In genomic region chr2:241007880-241008710, GRCh38 we compare ENCODE assay signal across 16 cellular contexts. TPM values are rescaled to one million over a fixed set of nuclear protein-coding genes. Genes with fewer than 3 reads are reported as not detected.
DNase-seq lines count a peak whose midpoint lies in the region; ATAC-seq and TF ChIP-seq lines count a peak whose summit lies in the region.
"Had no signal": no experiment of that assay in that cellular context is flagged by ENCODE, and none has a peak within 500 bp of the region (broad histone marks: within the 10 kb centered on the region; RNA-seq: fewer than 3 reads in every experiment).

No MANE protein-coding gene starts in this region.

- TF ChIP-seq CTCF in VCaP (conservative IDR thresholded peaks at IDR 0.05), result no peak
- no peak for TF ChIP-seq CTCF in heart right ventricle (IDR thresholded peaks at IDR 0.05)

- peaks cover 3 to 23% (median 14%) of the 10 kb centered on the region in 9 donors for H3K4me1 ChIP-seq in heart right ventricle
- H3K4me1 ChIP-seq: BE2C had no signal

- peak in 6 of 8 donors; percentile 41 to 82 (median 48) for ATAC-seq in heart right ventricle
- no peak for ATAC-seq in HG03175 (IDR thresholded peaks at IDR 0.05; ENCODE audit: unreplicated experiment)
- no peak for ATAC-seq in GM19467 (IDR thresholded peaks at IDR 0.05; ENCODE audit: unreplicated experiment)
- no peak for ATAC-seq in GM18502 (IDR thresholded peaks at IDR 0.05; ENCODE audit: poor library complexity, unreplicated experiment)
- ATAC-seq: stimulated activated naive B cell treated with anti-CD40 and anti-IgM and Interleukin-4, amounts not matched to agents 10 μg/mL and 1 μg/mL and 100 μg/mL, for 72 hours had no signal

- peak; percentile 24 for DNase-seq in D341Med (ENCODE audit: low spot score)
- no peak for DNase-seq in heart right ventricle
- DNase-seq in posterior vena cava (ENCODE audit: low spot score), result peak; percentile 67
- no peak for DNase-seq in NCI-H1048 (lab: John Stamatoyannopoulos, UW)
- DNase-seq: amygdala; BE2C; EL; KBM-7; NCI-H1436 treated with DMSO at 0.1 percent for 48 hours; NCI-H526 treated with DMSO at 0.1 percent for 48 hours; stimulated activated CD4-positive, alpha-beta T cell treated with anti-CD3 and anti-CD28 coated beads, Interleukin-4, amount 100 ng/mL, for 4 hours; stimulated activated naive B cell treated with anti-CD40 and anti-IgM and Interleukin-4, amounts not matched to agents 10 μg/mL and 1 μg/mL and 100 μg/mL, for 72 hours had no signal

- H3K9me3 ChIP-seq in heart right ventricle, result peaks cover 0 to 33% (median 27%) of the 10 kb centered on the region in 11 donors

- no peak overlapping the region for H3K4me3 ChIP-seq in heart right ventricle

- H3K36me3 ChIP-seq in heart right ventricle, result peaks cover 0 to 17% (median 0%) of the 10 kb centered on the region in 9 donors
- H3K36me3 ChIP-seq: BE2C had no signal

- H3K27me3 ChIP-seq in heart right ventricle, result no peaks in the 10 kb centered on the region
- H3K27me3 ChIP-seq: BE2C had no signal

- intact Hi-C loops in heart right ventricle (cut with DNase I) (no loop called here), posterior vena cava (cut with DNase I) (no loop called here)

- 78 to 85% methylated on average over 20 of the region's 20 CpGs for WGBS in heart right ventricle, 2 donors

- H3K27ac ChIP-seq in VCaP (peak overlapping the region; percentile 97), heart right ventricle (no peak overlapping the region)

RNA-seq across cellular contexts. Expression of gene SNED1, which starts 9.7 kb away (rescaled TPM):
- 10 to 100 TPM in 1 of 10 donors, 1 to 10 TPM in 9; 3.9 to 12.7 (median 6.3) TPM for total RNA-seq in heart right ventricle
- 1 to 10 TPM; 4.2 to 6.9 TPM for polyA plus RNA-seq in heart right ventricle
- 10 to 100 TPM; 39.7 to 62.7 TPM for total RNA-seq in posterior vena cava

Comparison
In these comparisons a context has a peak if more than half of its experiments do, and no peak if none do; other contexts are left out.
1. DNase-seq: peak in D341Med (single experiment) and posterior vena cava (single experiment); none in heart right ventricle (0 of 2) and NCI-H1048 (single experiment).
2. ATAC-seq: peak in heart right ventricle (6 of 8); none in HG03175 (single experiment), GM19467 (single experiment) and GM18502 (single experiment).